In the genomic region with DNA sequence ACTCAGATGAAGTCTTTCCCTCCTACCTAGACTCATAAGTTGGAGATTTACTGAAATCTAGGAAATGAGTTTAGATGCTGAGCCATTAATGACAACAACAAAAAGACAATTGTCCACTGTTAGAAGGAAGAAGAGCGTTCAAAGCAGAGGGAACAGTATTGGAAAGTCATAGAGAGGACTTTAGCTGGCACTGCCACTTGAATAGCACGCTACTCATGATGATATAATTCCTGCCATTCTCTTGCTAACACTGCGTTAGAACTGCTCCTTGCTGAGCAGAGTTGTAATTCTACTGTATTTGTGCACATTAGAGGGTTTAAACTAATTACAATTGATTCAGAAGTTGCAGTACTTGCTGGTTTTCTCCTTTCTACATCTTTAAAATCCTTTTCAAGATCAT, we compare ENCODE assay signal across 19 cellular contexts.
"Had no signal": no experiment of that assay in that cellular context is flagged by ENCODE, and none has a peak within 500 bp of the region (broad histone marks: within the 10 kb centered on the region; RNA-seq: fewer than 3 reads in every experiment).

No MANE protein-coding gene starts in this region.

- DNase-seq: naive thymus-derived CD4-positive, alpha-beta T cell; natural killer cell; occipital lobe; ovary; right cardiac atrium; right lobe of liver; sigmoid colon; small intestine; stimulated activated CD4-positive, alpha-beta T cell treated with anti-CD3 and anti-CD28 coated beads, Interleukin-15, amount 100 ng/mL, for 24 hours; stimulated activated CD4-positive, alpha-beta T cell treated with anti-CD3 and anti-CD28 coated beads, Interleukin-2, amount 100 ng/mL, for 24 hours; stimulated activated CD4-positive, alpha-beta T cell treated with anti-CD3 and anti-CD28 coated beads, Interleukin-2, amount 100 ng/mL, for 48 hours; stimulated activated CD4-positive, alpha-beta T cell treated with anti-CD3 and anti-CD28 coated beads, Interleukin-4, amount 100 ng/mL, for 24 hours; stimulated activated naive B cell treated with anti-CD40 and anti-IgM and Interleukin-4, amounts not matched to agents 10 μg/mL and 1 μg/mL and 100 μg/mL, for 72 hours; stimulated activated naive CD4-positive, alpha-beta T cell treated with Interleukin-2 at 50 U/mL for 16 hours; substantia nigra; thyroid gland; trophoblast cell; upper lobe of left lung had no signal

- ATAC-seq: naive thymus-derived CD4-positive, alpha-beta T cell; natural killer cell; right cardiac atrium; right lobe of liver; stimulated activated effector memory CD8-positive, alpha-beta T cell treated with anti-CD3 and anti-CD28 coated beads, Interleukin-12 subunit alpha, Interleukin-12 subunit beta, amount 100 ng/mL, for 72 hours; stimulated activated naive B cell treated with anti-CD40 and anti-IgM and Interleukin-4, amounts not matched to agents 10 μg/mL and 1 μg/mL and 100 μg/mL, for 72 hours had no signal
